In genomic region chr3:111591555-111591954, GRCh38 we compare ENCODE assay signal across 2 cellular contexts.
TF ChIP-seq lines count a peak whose summit lies in the region.

No MANE protein-coding gene starts in this region.

TF ChIP-seq in SK-N-SH, 30 proteins besides CTCF, POLR2A, EP300 and RAD21 (continued from another document):
- TF ChIP-seq PBX3 (IDR thresholded peaks at IDR 0.05) (no peak), POLR2AphosphoS5 (IDR thresholded peaks at IDR 0.05; ENCODE audit: low read depth, low read length) (no peak), USF1 (IDR thresholded peaks at IDR 0.05; ENCODE audit: borderline replicate concordance, low read depth) (no peak), TEAD4 (IDR thresholded peaks at IDR 0.05; ENCODE audit: borderline replicate concordance, insufficient read depth) (no peak), CHD2 (IDR thresholded peaks at IDR 0.05; ENCODE audit: low read length, partially characterized antibody) (no peak), REST (IDR thresholded peaks at IDR 0.05; ENCODE audit: low read depth, low read length) (no peak), MXI1 (IDR thresholded peaks at IDR 0.05; ENCODE audit: low read depth, low read length) (no peak), ELF1 (IDR thresholded peaks at IDR 0.05) (no peak), SIN3A (IDR thresholded peaks at IDR 0.05; ENCODE audit: borderline replicate concordance, low read depth, low read length) (no peak), JUND (IDR thresholded peaks at IDR 0.05) (no peak), IRF3 (IDR thresholded peaks at IDR 0.05; ENCODE audit: low read depth, low read length) (no peak), MAX (IDR thresholded peaks at IDR 0.05; ENCODE audit: low read depth) (no peak), RFX5 (IDR thresholded peaks at IDR 0.05; ENCODE audit: low read length) (no peak), FOSL2 (IDR thresholded peaks at IDR 0.05; ENCODE audit: borderline replicate concordance, low read depth) (no peak)

TF ChIP-seq in SK-N-SH treated with all-trans-retinoic acid at 6 μM for 48 hours, 23 proteins besides CTCF, POLR2A, EP300 and RAD21:
- no peak for TF ChIP-seq TSHZ2 (CRISPR knock-in tag; IDR thresholded peaks at IDR 0.05)
- TF ChIP-seq ZNF8 (CRISPR knock-in tag; IDR thresholded peaks at IDR 0.05): no peak
- no peak for TF ChIP-seq BACH2 (CRISPR knock-in tag; IDR thresholded peaks at IDR 0.05; ENCODE audit: borderline replicate concordance)
- no peak for TF ChIP-seq ZNF565 (CRISPR knock-in tag; conservative IDR thresholded peaks at IDR 0.05; ENCODE audit: low read depth)
- no peak for TF ChIP-seq PPARA (CRISPR knock-in tag; IDR thresholded peaks at IDR 0.05; ENCODE audit: borderline replicate concordance)
- TF ChIP-seq ESRRG (CRISPR knock-in tag; IDR thresholded peaks at IDR 0.05): no peak
- TF ChIP-seq ZNF70 (CRISPR knock-in tag; IDR thresholded peaks at IDR 0.05): no peak
- no peak for TF ChIP-seq ZFP3 (CRISPR knock-in tag; IDR thresholded peaks at IDR 0.05)
- TF ChIP-seq TCF4 (CRISPR knock-in tag; IDR thresholded peaks at IDR 0.05; ENCODE audit: borderline replicate concordance): no peak
- TF ChIP-seq POU6F1 (CRISPR knock-in tag; IDR thresholded peaks at IDR 0.05; ENCODE audit: borderline replicate concordance, low read depth): no peak
- no peak for TF ChIP-seq ARNTL (CRISPR knock-in tag; IDR thresholded peaks at IDR 0.05; ENCODE audit: borderline replicate concordance, low read depth)
- no peak for TF ChIP-seq GLIS3 (CRISPR knock-in tag; IDR thresholded peaks at IDR 0.05)
- no peak for TF ChIP-seq OSR1 (CRISPR knock-in tag; IDR thresholded peaks at IDR 0.05)
TF ChIP-seq in SK-N-SH treated with all-trans-retinoic acid at 6 μM for 48 hours: peak in this region for 0.
